In genomic region chr3:115986555-115987207, GRCh38 we compare ENCODE assay signal across 9 cellular contexts.
A peak's percentile ranks its signal among the peaks of the same experiment; 100 is the strongest.
DNase-seq lines count a peak whose midpoint lies in the region; ATAC-seq and TF ChIP-seq lines count a peak whose summit lies in the region.
"Had no signal": no experiment of that assay in that cellular context is flagged by ENCODE, and none has a peak within 500 bp of the region (broad histone marks: within the 10 kb centered on the region; RNA-seq: fewer than 3 reads in every experiment).

No MANE protein-coding gene starts in this region.

- TF ChIP-seq CTCF in astrocyte of the cerebellum (IDR thresholded peaks at IDR 0.05; ENCODE audit: low read depth, low read length, missing control alignments) (peak; percentile 19), neural cell (IDR thresholded peaks at IDR 0.05; ENCODE audit: poor library complexity, severe bottlenecking) (peak; percentile 23)

- TF ChIP-seq EP300 in Ishikawa (IDR thresholded peaks at IDR 0.05; ENCODE audit: borderline replicate concordance): no peak
- no peak for TF ChIP-seq EP300 in neural cell (conservative IDR thresholded peaks at IDR 0.05; ENCODE audit: poor library complexity, severe bottlenecking)

- no peaks in the 10 kb centered on the region for H3K9me3 ChIP-seq in neural cell (ENCODE audit: low read length)

- H3K4me3 ChIP-seq in astrocyte of the cerebellum (ENCODE audit: low read depth, low read length): no peak overlapping the region
- H3K4me3 ChIP-seq in neural cell (ENCODE audit: low read length): no peak overlapping the region

- ATAC-seq in sciatic nerve (no peak), GM18505 (IDR thresholded peaks at IDR 0.05; ENCODE audit: unreplicated experiment) (no peak)

- no peaks in the 10 kb centered on the region for H3K9me2 ChIP-seq in neural cell (ENCODE audit: insufficient read depth, low read length)

- TF ChIP-seq RAD21 in Ishikawa (IDR thresholded peaks at IDR 0.05; ENCODE audit: low read depth) (peak; percentile 41), neural cell (conservative IDR thresholded peaks at IDR 0.05) (no peak)

- no peaks in the 10 kb centered on the region for H3K79me2 ChIP-seq in neural cell (replicated peaks; ENCODE audit: insufficient read depth, low read length)

- in situ Hi-C loops in astrocyte of the cerebellum (cut with HindIII; ENCODE audit: low sequenced_read_pairs): no loop called here

- no peak overlapping the region for H2AFZ ChIP-seq in neural cell (ENCODE audit: low read depth, low read length)

- H3F3A ChIP-seq in neural cell (ENCODE audit: insufficient read depth, low read length, poor library complexity, severe bottlenecking): no peaks in the 10 kb centered on the region

- DNase-seq in NCI-H2081 (lab: John Stamatoyannopoulos, UW): peak; percentile 37 to 66
- DNase-seq in NCI-H2081 treated with DMSO at 0.1 percent for 48 hours (lab: John Stamatoyannopoulos, UW): no peak
- DNase-seq in astrocyte of the cerebellum (ENCODE audit: low read depth): no peak
- DNase-seq in activated CD4-positive, alpha-beta T cell treated with anti-CD3 and anti-CD28 coated beads for 1 hour: no peak
- DNase-seq in sciatic nerve (ENCODE audit: low spot score): no peak
- DNase-seq: stimulated activated CD4-positive, alpha-beta T cell treated with anti-CD3 and anti-CD28 coated beads, Interleukin-2, amount 100 ng/mL, for 24 hours had no signal

- H3K27me3 ChIP-seq in neural cell (ENCODE audit: insufficient read depth, low read depth, low read length): no peaks in the 10 kb centered on the region

- TF ChIP-seq POLR2A in GM18505 (IDR thresholded peaks at IDR 0.05; ENCODE audit: borderline replicate concordance, extremely low read depth, insufficient read depth, insufficient read length): no peak

- H3K36me3 ChIP-seq in neural cell (ENCODE audit: insufficient read depth, low read length): no peaks in the 10 kb centered on the region

- no peak overlapping the region for H3K27ac ChIP-seq in neural cell (ENCODE audit: low read length)

- H3K4me2 ChIP-seq in neural cell (ENCODE audit: low read length): no peak overlapping the region

- intact Hi-C loops in sciatic nerve (cut with DNase I): no loop called here

- no peak overlapping the region for H3K9ac ChIP-seq in neural cell (ENCODE audit: low read length)

- H4K20me1 ChIP-seq in neural cell (ENCODE audit: insufficient read depth): no peaks in the 10 kb centered on the region

TF ChIP-seq in Ishikawa, 13 proteins besides CTCF, POLR2A, EP300 and RAD21:
- TF ChIP-seq YY1 (IDR thresholded peaks at IDR 0.05; ENCODE audit: low read depth): no peak
- no peak for TF ChIP-seq ZBTB7A (IDR thresholded peaks at IDR 0.05; ENCODE audit: low read depth)
- no peak for TF ChIP-seq EGR1 (IDR thresholded peaks at IDR 0.05)
- no peak for TF ChIP-seq FOXM1 (IDR thresholded peaks at IDR 0.05; ENCODE audit: borderline replicate concordance, low read depth)
- no peak for TF ChIP-seq USF1 (IDR thresholded peaks at IDR 0.05)
- TF ChIP-seq CREB1 (IDR thresholded peaks at IDR 0.05; ENCODE audit: low read depth): no peak
- TF ChIP-seq TEAD4 (IDR thresholded peaks at IDR 0.05): no peak

TF ChIP-seq in neural cell, 6 proteins besides CTCF, POLR2A, EP300 and RAD21:
- TF ChIP-seq POLR2AphosphoS5 (IDR thresholded peaks at IDR 0.05) (no peak), REST (IDR thresholded peaks at IDR 0.05; ENCODE audit: borderline replicate concordance) (no peak), MXI1 (conservative IDR thresholded peaks at IDR 0.05; ENCODE audit: poor library complexity, severe bottlenecking) (no peak), TAF1 (IDR thresholded peaks at IDR 0.05; ENCODE audit: low read depth) (no peak), EZH2 (IDR thresholded peaks at IDR 0.05; ENCODE audit: borderline replicate concordance, insufficient read depth, low read length, poor library complexity, severe bottlenecking) (no peak), SMC3 (conservative IDR thresholded peaks at IDR 0.05; ENCODE audit: poor library complexity) (no peak)

Comparison
In these comparisons a context has a peak if more than half of its experiments do, and no peak if none do; other contexts are left out.
1. DNase-seq: peak in NCI-H2081 (2 of 2); none in NCI-H2081 treated with DMSO at 0.1 percent for 48 hours (single experiment), astrocyte of the cerebellum (single experiment), activated CD4-positive, alpha-beta T cell treated with anti-CD3 and anti-CD28 coated beads for 1 hour (single experiment) and sciatic nerve (single experiment).